8 cellular contexts compared by ENCODE assay signal in the genomic region with DNA sequence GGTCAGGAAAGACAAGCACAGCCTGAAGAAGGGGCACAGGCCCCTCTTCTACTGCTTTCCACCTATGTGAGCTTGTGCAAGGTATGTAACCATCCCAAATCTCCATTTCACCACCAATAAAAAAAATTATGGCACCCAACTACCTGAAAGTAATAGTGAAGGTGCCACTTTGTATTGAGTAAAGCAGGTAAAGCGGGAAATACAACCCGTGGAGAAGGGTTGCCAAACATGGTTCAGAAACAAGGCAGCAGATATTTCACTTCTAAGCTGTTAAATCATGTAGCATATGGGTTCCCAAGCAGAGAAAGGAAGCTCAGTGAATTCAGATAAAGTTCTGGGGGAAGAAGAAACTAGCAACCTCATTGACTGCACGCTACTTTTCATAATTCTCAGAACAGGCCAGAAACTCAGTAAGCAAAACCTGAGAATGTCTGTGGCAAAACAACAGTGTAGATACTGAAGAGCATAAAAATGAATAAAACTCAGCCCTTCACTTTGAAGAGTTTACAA. TPM values are rescaled to one million over a fixed set of nuclear protein-coding genes. Genes with fewer than 3 reads are reported as not detected.
DNase-seq lines count a peak whose midpoint lies in the region; ATAC-seq and TF ChIP-seq lines count a peak whose summit lies in the region.
"Had no signal": no experiment of that assay in that cellular context is flagged by ENCODE, and none has a peak within 500 bp of the region (broad histone marks: within the 10 kb centered on the region; RNA-seq: fewer than 3 reads in every experiment).

No MANE protein-coding gene starts in this region.

- ATAC-seq in lower lobe of right lung (no peak), HG02798 (IDR thresholded peaks at IDR 0.05; ENCODE audit: poor library complexity, unreplicated experiment) (no peak)

- H3K27ac ChIP-seq in MM.1S (ENCODE audit: low read length) (peak overlapping the region; percentile 42; the same call in 1 of the 2 replicates), breast epithelium (peak overlapping the region; percentile 65 to 78), lower lobe of right lung (peak overlapping the region; percentile 38), temporal lobe (ENCODE audit: low read depth, low read length) (peak overlapping the region; percentile 19)

- H3K9me3 ChIP-seq in MM.1S (replicated peaks; ENCODE audit: insufficient read depth, low read length) = no peaks in the 10 kb centered on the region
- no peaks in the 10 kb centered on the region for H3K9me3 ChIP-seq in breast epithelium
- no peaks in the 10 kb centered on the region for H3K9me3 ChIP-seq in lower lobe of right lung

- H4K20me1 ChIP-seq in MM.1S (ENCODE audit: insufficient read depth, low read length) = no peaks in the 10 kb centered on the region

- H3K36me3 ChIP-seq in MM.1S (replicated peaks; ENCODE audit: insufficient read depth, low read length) = no peaks in the 10 kb centered on the region
- no peaks in the 10 kb centered on the region for H3K36me3 ChIP-seq in breast epithelium
- no peaks in the 10 kb centered on the region for H3K36me3 ChIP-seq in lower lobe of right lung

- peak overlapping the region; percentile 14; the same call in 1 of the 2 replicates for H3K9ac ChIP-seq in MM.1S (ENCODE audit: low read length)

- peaks cover 34% of the 10 kb centered on the region for H3K79me2 ChIP-seq in MM.1S (ENCODE audit: low read length)

- H3K4me2 ChIP-seq in MM.1S (ENCODE audit: low read depth, low read length) = peak overlapping the region; percentile 79

- H3K4me1 ChIP-seq in MM.1S (ENCODE audit: low read length) (peaks cover 12% of the 10 kb centered on the region), breast epithelium (peaks cover 0 to 12% of the 10 kb centered on the region in 2 donors), lower lobe of right lung (peaks cover 16% of the 10 kb centered on the region)

- H2AFZ ChIP-seq in MM.1S (ENCODE audit: low read length) = peak overlapping the region; percentile 35

- TF ChIP-seq POLR2A in breast epithelium (IDR thresholded peaks at IDR 0.05) = no peak

- peaks cover 14% of the 10 kb centered on the region; the same call in 1 of the 2 replicates for H3F3A ChIP-seq in MM.1S (ENCODE audit: insufficient read depth, low read length)

- no peak for TF ChIP-seq CTCF in MM.1S (IDR thresholded peaks at IDR 0.05; ENCODE audit: low read length)
- no peak for TF ChIP-seq CTCF in breast epithelium (IDR thresholded peaks at IDR 0.05)
- TF ChIP-seq CTCF in lower lobe of right lung (IDR thresholded peaks at IDR 0.05) = no peak

- H3K9me2 ChIP-seq in MM.1S (replicated peaks; ENCODE audit: insufficient read depth, low read length) = no peaks in the 10 kb centered on the region

- H3K27me3 ChIP-seq in MM.1S (replicated peaks; ENCODE audit: insufficient read depth, low read length) (no peaks in the 10 kb centered on the region), breast epithelium (no peaks in the 10 kb centered on the region), lower lobe of right lung (ENCODE audit: low read depth) (no peaks in the 10 kb centered on the region)

- DNase-seq in MM.1S (peak; percentile 23), breast epithelium (ENCODE audit: low spot score in 2 of 2) (no peak), lower lobe of right lung (no peak), T-helper 2 cell (no peak)
- no peak for DNase-seq in stimulated activated CD4-positive, alpha-beta T cell treated with anti-CD3 and anti-CD28 coated beads, Interleukin-2, amount 100 ng/mL, for 48 hours
- DNase-seq: occipital lobe had no signal

- peak overlapping the region; percentile 23; the same call in 1 of the 2 replicates for H3K4me3 ChIP-seq in MM.1S (ENCODE audit: low read length)
- peak overlapping the region in 1 of 3 donors; percentile 44 for H3K4me3 ChIP-seq in breast epithelium
- H3K4me3 ChIP-seq in lower lobe of right lung = peak overlapping the region; percentile 24

- intact Hi-C loops in breast epithelium (cut with DNase I; ENCODE audit: low total_unique reads) (no loop called here), lower lobe of right lung (cut with DNase I) (no loop called here)

RNA-seq across cellular contexts. Expression of a gene that starts 4.1 kb away (rescaled TPM):
- total RNA-seq in breast epithelium = 10 to 100 TPM; 33.2 to 71.5 (median 35.7) TPM
- total RNA-seq in lower lobe of right lung = 17.9 TPM
- 11.3 TPM for total RNA-seq in temporal lobe

Comparison
In these comparisons a context has a peak if more than half of its experiments do, and no peak if none do; other contexts are left out.
1. H3K27ac ChIP-seq: peak in every context shown above with its lines; median percentile 72 in breast epithelium; 42 in MM.1S; 38 in lower lobe of right lung; 19 in temporal lobe.